Comparison of ENCODE assay signal across 17 cellular contexts in the genomic region with DNA sequence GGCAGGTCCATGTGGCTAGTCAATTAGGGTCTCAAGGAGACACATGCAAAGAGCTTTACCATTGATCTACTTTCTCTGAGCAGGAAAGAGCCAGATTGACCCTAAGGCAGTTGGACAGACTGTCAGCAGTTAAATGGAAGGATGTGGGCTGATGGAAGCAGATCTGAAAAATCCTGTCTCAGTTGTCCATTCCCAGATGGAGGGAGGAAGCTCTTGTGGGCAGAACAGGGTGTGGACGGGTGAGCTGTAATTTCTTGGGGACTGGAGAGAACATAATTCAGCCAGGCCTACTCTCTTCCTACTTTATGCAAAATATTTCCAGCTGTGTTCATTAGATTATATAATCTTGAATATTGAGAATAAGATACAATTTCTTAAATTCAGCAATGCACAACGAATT.
"Had no signal": no experiment of that assay in that cellular context is flagged by ENCODE, and none has a peak within 500 bp of the region (broad histone marks: within the 10 kb centered on the region; RNA-seq: fewer than 3 reads in every experiment).

No MANE protein-coding gene starts in this region.

- H3K27me3 Mint-ChIP-seq: type B pancreatic cell had no signal

- H2AFZ ChIP-seq: neural progenitor cell had no signal

- H3K4me3 ChIP-seq: gastroesophageal sphincter, mucosa of descending colon, neural progenitor cell, pancreas, psoas muscle, sigmoid colon, stomach had no signal

- H3K4me2 ChIP-seq: neural progenitor cell had no signal

- H3K4me1 Mint-ChIP-seq: natural killer cell, neural progenitor cell had no signal

- H3K27me3 ChIP-seq: gastroesophageal sphincter, neural progenitor cell, pancreas, sigmoid colon, stomach had no signal

- H3K27ac Mint-ChIP-seq: natural killer cell, neural progenitor cell, type B pancreatic cell had no signal

- H3K36me3 ChIP-seq: gastroesophageal sphincter, neural progenitor cell, pancreas, sigmoid colon, stomach had no signal

- H3K9ac ChIP-seq: neural progenitor cell had no signal

- H3K4me1 ChIP-seq: neural progenitor cell, pancreas, psoas muscle had no signal

- ATAC-seq: esophagus mucosa, gastroesophageal sphincter, left colon, mucosa of descending colon, natural killer cell, pancreas, psoas muscle had no signal

- H3K9me3 Mint-ChIP-seq: neural progenitor cell, type B pancreatic cell had no signal

- DNase-seq: effector memory CD4-positive, alpha-beta T cell; glutamatergic neuron; left colon; mucosa of descending colon; natural killer cell; nucleus accumbens; pancreas; psoas muscle; sigmoid colon; small intestine; stimulated activated CD4-positive, alpha-beta T cell treated with anti-CD3 and anti-CD28 coated beads, Interleukin-12 subunit alpha, Interleukin-12 subunit beta, amount 100 ng/mL, for 4 hours; stimulated activated naive CD4-positive, alpha-beta T cell; stomach had no signal

- H3K36me3 Mint-ChIP-seq: natural killer cell, neural progenitor cell, type B pancreatic cell had no signal

- H3K9me3 ChIP-seq: gastroesophageal sphincter, mucosa of descending colon, pancreas, psoas muscle, sigmoid colon, stomach had no signal

- H3K27ac ChIP-seq: gastroesophageal sphincter, neural progenitor cell, pancreas, psoas muscle, sigmoid colon, stomach had no signal

- H3K4me3 Mint-ChIP-seq: natural killer cell, neural progenitor cell, type B pancreatic cell had no signal
